Comparison of ENCODE assay signal across 23 cellular contexts in the genomic region with DNA sequence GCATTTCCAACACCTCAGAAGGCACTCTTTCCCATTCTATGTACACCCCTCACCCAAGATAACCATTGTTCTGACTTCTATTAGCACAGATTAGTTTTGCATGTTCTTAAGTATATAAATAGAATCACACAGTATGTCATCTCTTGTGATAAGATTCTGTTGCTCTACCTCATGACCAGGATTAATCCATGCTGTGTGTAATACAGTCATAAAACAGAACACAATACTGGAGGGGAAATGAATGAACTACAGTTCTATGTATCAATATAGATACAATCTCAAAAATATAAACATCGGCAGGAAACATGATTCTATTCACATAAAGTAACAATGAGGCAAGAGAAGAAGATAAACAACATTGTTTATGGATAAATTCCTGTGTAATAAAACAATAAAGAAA.
A peak's percentile ranks its signal among the peaks of the same experiment; 100 is the strongest.
DNase-seq lines count a peak whose midpoint lies in the region; ATAC-seq and TF ChIP-seq lines count a peak whose summit lies in the region.
"Had no signal": no experiment of that assay in that cellular context is flagged by ENCODE, and none has a peak within 500 bp of the region (broad histone marks: within the 10 kb centered on the region; RNA-seq: fewer than 3 reads in every experiment).

No MANE protein-coding gene starts in this region.

- ATAC-seq in natural killer cell treated with Interleukin-12 subunit alpha and Interleukin-12 subunit beta and Interleukin-15 and Interleukin-18, amount 100 ng/mL, for 72 hours: no peak
- ATAC-seq in natural killer cell (no peak), memory B cell (ENCODE audit: low read depth) (no peak), HG03139 (IDR thresholded peaks at IDR 0.05; ENCODE audit: unreplicated experiment) (no peak)
- no peak for ATAC-seq in stimulated activated naive B cell treated with anti-CD40 and anti-IgM and Interleukin-4, amounts not matched to agents 10 μg/mL and 1 μg/mL and 100 μg/mL, for 72 hours (replicated peaks)
- ATAC-seq: A549, GM23338, K562, Panc1 had no signal

- POLR2A ChIA-PET in GM10248 (lab: Yijun Ruan, JAX): no interaction called here

- peaks cover 21% of the 10 kb centered on the region for H3K36me3 Mint-ChIP-seq in natural killer cell treated with Interleukin-12 subunit alpha and Interleukin-12 subunit beta and Interleukin-15 and Interleukin-18, amount 100 ng/mL, for 72 hours
- H3K36me3 Mint-ChIP-seq in natural killer cell: no peaks in the 10 kb centered on the region
- H3K36me3 Mint-ChIP-seq in memory B cell: peaks cover 38% of the 10 kb centered on the region
- peaks cover 50 to 63% of the 10 kb centered on the region in 2 donors for H3K36me3 Mint-ChIP-seq in stimulated activated naive B cell treated with anti-CD40 and anti-IgM and Interleukin-4, amounts not matched to agents 10 μg/mL and 1 μg/mL and 100 μg/mL, for 72 hours

- CTCF ChIA-PET in GM10248 (lab: Yijun Ruan, JAX): no interaction called here

- H3K4me1 Mint-ChIP-seq in natural killer cell treated with Interleukin-12 subunit alpha and Interleukin-12 subunit beta and Interleukin-15 and Interleukin-18, amount 100 ng/mL, for 72 hours (ENCODE audit: low read depth in 2 of 2): peaks cover 48 to 57% of the 10 kb centered on the region in 2 donors
- H3K4me1 Mint-ChIP-seq in natural killer cell (peaks cover 18 to 24% of the 10 kb centered on the region in 2 donors), memory B cell (peaks cover 33% of the 10 kb centered on the region)
- H3K4me1 Mint-ChIP-seq in stimulated activated naive B cell treated with anti-CD40 and anti-IgM and Interleukin-4, amounts not matched to agents 10 μg/mL and 1 μg/mL and 100 μg/mL, for 72 hours: peaks cover 32 to 64% of the 10 kb centered on the region in 2 donors
- H3K4me1 Mint-ChIP-seq: GM23338 had no signal

- TF ChIP-seq CTCF in natural killer cell (IDR thresholded peaks at IDR 0.05) (no peak), GM10248 (IDR thresholded peaks at IDR 0.05; ENCODE audit: control extremely low read depth, extremely low read depth, low read depth, missing control alignments) (no peak)

- DNase-seq in natural killer cell treated with Interleukin-12 subunit alpha and Interleukin-12 subunit beta and Interleukin-15 and Interleukin-18, amount 100 ng/mL, for 72 hours (ENCODE audit: low spot score): no peak
- DNase-seq in natural killer cell (no peak), dermis blood vessel endothelial cell (peak; percentile 79), memory B cell (ENCODE audit: low spot score in 2 of 2) (no peak), GM10248 (ENCODE audit: extremely low spot score) (no peak), NCI-H1930 (lab: John Stamatoyannopoulos, UW) (no peak)
- no peak for DNase-seq in stimulated activated naive B cell treated with anti-CD40 and anti-IgM and Interleukin-4, amounts not matched to agents 10 μg/mL and 1 μg/mL and 100 μg/mL, for 72 hours
- DNase-seq: CD4-positive, alpha-beta T cell; COR-L47; DMS79 treated with DMSO at 0.1 percent for 48 hours; NCI-H1092 treated with DMSO at 0.1 percent for 48 hours; NCI-H1436 treated with DMSO at 0.1 percent for 48 hours; NCI-H2029; NCI-H226; NCI-H524; NCI-H774; NK-92 treated with Interleukin-12 subunit alpha and Interleukin-12 subunit beta, amount 100 ng/mL, for 24 hours; SJCRH30 had no signal

- intact Hi-C loops in natural killer cell (cut with micrococcal nuclease): no loop called here

- H3K4me3 Mint-ChIP-seq in natural killer cell treated with Interleukin-12 subunit alpha and Interleukin-12 subunit beta and Interleukin-15 and Interleukin-18, amount 100 ng/mL, for 72 hours: peak overlapping the region; percentile 40
- no peak overlapping the region for H3K4me3 Mint-ChIP-seq in natural killer cell
- no peak overlapping the region for H3K4me3 Mint-ChIP-seq in memory B cell
- H3K4me3 Mint-ChIP-seq in stimulated activated naive B cell treated with anti-CD40 and anti-IgM and Interleukin-4, amounts not matched to agents 10 μg/mL and 1 μg/mL and 100 μg/mL, for 72 hours: no peak overlapping the region
- H3K4me3 Mint-ChIP-seq: CD4-positive, alpha-beta T cell; GM23338 had no signal

- H3K27ac Mint-ChIP-seq in natural killer cell treated with Interleukin-12 subunit alpha and Interleukin-12 subunit beta and Interleukin-15 and Interleukin-18, amount 100 ng/mL, for 72 hours: peak overlapping the region; percentile 92 to 95
- H3K27ac Mint-ChIP-seq in natural killer cell: no peak overlapping the region
- peak overlapping the region; percentile 19 for H3K27ac Mint-ChIP-seq in memory B cell
- peak overlapping the region; percentile 60 for H3K27ac Mint-ChIP-seq in stimulated activated naive B cell treated with anti-CD40 and anti-IgM and Interleukin-4, amounts not matched to agents 10 μg/mL and 1 μg/mL and 100 μg/mL, for 72 hours
- H3K27ac Mint-ChIP-seq: CD4-positive, alpha-beta T cell; GM23338 had no signal

- no peaks in the 10 kb centered on the region for H3K27me3 Mint-ChIP-seq in natural killer cell treated with Interleukin-12 subunit alpha and Interleukin-12 subunit beta and Interleukin-15 and Interleukin-18, amount 100 ng/mL, for 72 hours
- no peaks in the 10 kb centered on the region for H3K27me3 Mint-ChIP-seq in natural killer cell (ENCODE audit: low read depth in 2 of 2)
- no peaks in the 10 kb centered on the region for H3K27me3 Mint-ChIP-seq in memory B cell
- no peaks in the 10 kb centered on the region for H3K27me3 Mint-ChIP-seq in stimulated activated naive B cell treated with anti-CD40 and anti-IgM and Interleukin-4, amounts not matched to agents 10 μg/mL and 1 μg/mL and 100 μg/mL, for 72 hours
- H3K27me3 Mint-ChIP-seq: CD4-positive, alpha-beta T cell had no signal

- H3K9me3 Mint-ChIP-seq in natural killer cell treated with Interleukin-12 subunit alpha and Interleukin-12 subunit beta and Interleukin-15 and Interleukin-18, amount 100 ng/mL, for 72 hours: peaks cover 2% of the 10 kb centered on the region
- H3K9me3 Mint-ChIP-seq in natural killer cell (no peaks in the 10 kb centered on the region), memory B cell (no peaks in the 10 kb centered on the region)
- peaks cover 0 to 11% of the 10 kb centered on the region in 2 donors for H3K9me3 Mint-ChIP-seq in stimulated activated naive B cell treated with anti-CD40 and anti-IgM and Interleukin-4, amounts not matched to agents 10 μg/mL and 1 μg/mL and 100 μg/mL, for 72 hours
- H3K9me3 Mint-ChIP-seq: CD4-positive, alpha-beta T cell; GM23338 had no signal

Comparison
In these comparisons a context has a peak if more than half of its experiments do, and no peak if none do; other contexts are left out.
1. H3K27ac Mint-ChIP-seq: peak in natural killer cell treated with Interleukin-12 subunit alpha and Interleukin-12 subunit beta and Interleukin-15 and Interleukin-18, amount 100 ng/mL, for 72 hours (2 of 2), memory B cell (single experiment) and stimulated activated naive B cell treated with anti-CD40 and anti-IgM and Interleukin-4, amounts not matched to agents 10 μg/mL and 1 μg/mL and 100 μg/mL, for 72 hours (single experiment); none in natural killer cell (0 of 2).